ENCODE assay signal across 8 cellular contexts in genomic region chrX:137194164-137194563, GRCh38.
DNase-seq lines count a peak whose midpoint lies in the region; ATAC-seq and TF ChIP-seq lines count a peak whose summit lies in the region.

No MANE protein-coding gene starts in this region.

- H3K9me3 ChIP-seq in spleen, result peaks cover 0 to 11% (median 0%) of the 10 kb centered on the region in 8 donors

- peak; percentile 11 for DNase-seq in GM03348 (ENCODE audit: low spot score)
- DNase-seq in RPMI8226, result peak; percentile 13
- peak; percentile 36 for DNase-seq in epithelial cell of esophagus (ENCODE audit: low read depth)
- DNase-seq in spleen, result no peak

- ATAC-seq in HG03103 (IDR thresholded peaks at IDR 0.05; ENCODE audit: low read depth, unreplicated experiment) (peak; percentile 67), GM18517 (IDR thresholded peaks at IDR 0.05; ENCODE audit: unreplicated experiment) (no peak)
- ATAC-seq in activated CD4-positive, CD25-positive, alpha-beta regulatory T cell treated with anti-CD3 and anti-CD28 coated beads, Interleukin-2, amount 50 U/mL, for 24 hours, result no peak

- TF ChIP-seq POLR2A in spleen (IDR thresholded peaks at IDR 0.05), result no peak

- no peaks in the 10 kb centered on the region for H3K36me3 ChIP-seq in spleen

- peaks cover 0 to 10% (median 0%) of the 10 kb centered on the region in 7 donors for H3K27me3 ChIP-seq in spleen (replicated peaks in 1 of 7)

- H3K4me3 ChIP-seq in epithelial cell of esophagus (ENCODE audit: low read length) (no peak overlapping the region), spleen (no peak overlapping the region)

- H3K27ac ChIP-seq in 22Rv1, result no peak overlapping the region
- no peak overlapping the region for H3K27ac ChIP-seq in spleen

- intact Hi-C loops in spleen (cut with DNase I; ENCODE audit: low total_unique reads), result no loop called here

- no peaks in the 10 kb centered on the region for H3K4me1 ChIP-seq in spleen

- 0 to 10% (median 4%) methylated on average over 3 to 4 of the region's 4 CpGs for WGBS in spleen, 5 donors

- TF ChIP-seq CTCF in 22Rv1 (IDR thresholded peaks at IDR 0.05) (peak; percentile 43), epithelial cell of esophagus (IDR thresholded peaks at IDR 0.05; ENCODE audit: insufficient read depth, low read depth, low read length, missing control alignments) (peak; percentile 46), spleen (IDR thresholded peaks at IDR 0.05 in 8 of 11, conservative IDR thresholded peaks at IDR 0.05 in 3 of 11) (peak in 8 of 11 experiments; percentile 24 to 57 (median 46))
